ENCODE assay signal across 16 cellular contexts in the genomic region with DNA sequence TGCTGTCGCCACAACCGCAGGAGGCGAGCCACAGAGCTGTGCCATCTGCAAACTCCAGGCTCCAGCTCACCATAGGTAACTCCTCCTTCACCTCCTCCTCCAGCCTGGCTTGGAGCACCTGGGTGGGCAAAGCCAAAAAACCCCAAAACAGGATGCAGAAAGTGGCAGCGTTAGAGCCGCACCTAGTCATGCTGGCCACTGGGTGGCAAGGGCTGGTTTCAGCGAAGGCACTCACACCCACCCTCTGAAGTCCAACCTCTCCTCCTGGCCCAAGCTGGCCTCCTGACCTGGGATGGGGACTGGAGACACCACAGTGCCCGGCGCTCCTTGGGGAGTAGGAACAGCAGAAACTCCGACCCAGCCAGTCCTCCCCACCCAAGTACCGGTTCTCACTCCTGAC.
"Had no signal": no experiment of that assay in that cellular context is flagged by ENCODE, and none has a peak within 500 bp of the region (broad histone marks: within the 10 kb centered on the region; RNA-seq: fewer than 3 reads in every experiment).

No MANE protein-coding gene starts in this region.

- H3K9me3 ChIP-seq: breast epithelium, gastrocnemius medialis, neutrophil, tibial artery had no signal

- H3K4me1 Mint-ChIP-seq: activated T-helper 17 cell treated with anti-CD3 and anti-CD28 coated beads, Interleukin-2, amount 50 U/mL, for 72 hours; stimulated activated naive B cell treated with anti-CD40 and anti-IgM and Interleukin-4, amounts not matched to agents 10 μg/mL and 1 μg/mL and 100 μg/mL, for 72 hours had no signal

- H3K27ac ChIP-seq: breast epithelium, gastrocnemius medialis, heart right ventricle, neutrophil, parathyroid adenoma, tibial artery had no signal

- H3K4me3 ChIP-seq: breast epithelium, gastrocnemius medialis, heart right ventricle, tibial artery had no signal

- H3K27ac Mint-ChIP-seq: activated T-helper 17 cell treated with anti-CD3 and anti-CD28 coated beads, Interleukin-2, amount 50 U/mL, for 72 hours; stimulated activated naive B cell treated with anti-CD40 and anti-IgM and Interleukin-4, amounts not matched to agents 10 μg/mL and 1 μg/mL and 100 μg/mL, for 72 hours had no signal

- H3K9ac ChIP-seq: parathyroid adenoma had no signal

- H3K36me3 ChIP-seq: breast epithelium, gastrocnemius medialis, heart right ventricle, neutrophil, tibial artery had no signal

- H3K4me1 ChIP-seq: breast epithelium, gastrocnemius medialis, heart right ventricle, parathyroid adenoma, tibial artery had no signal

- H3K4me3 Mint-ChIP-seq: activated T-helper 17 cell treated with anti-CD3 and anti-CD28 coated beads, Interleukin-2, amount 50 U/mL, for 72 hours; stimulated activated naive B cell treated with anti-CD40 and anti-IgM and Interleukin-4, amounts not matched to agents 10 μg/mL and 1 μg/mL and 100 μg/mL, for 72 hours had no signal

- ATAC-seq: activated T-helper 17 cell treated with anti-CD3 and anti-CD28 coated beads, Interleukin-2, amount 50 U/mL, for 72 hours; gastrocnemius medialis; heart right ventricle; left lobe of liver; stimulated activated naive B cell treated with anti-CD40 and anti-IgM and Interleukin-4, amounts not matched to agents 10 μg/mL and 1 μg/mL and 100 μg/mL, for 72 hours had no signal

- DNase-seq: activated CD4-positive, alpha-beta T cell treated with anti-CD3 and anti-CD28 coated beads, Interleukin-2, amount 50 U/mL, for 48 hours; activated naive CD4-positive, alpha-beta T cell treated with Interleukin-2 at 50 U/mL for 16 hours; anterior cingulate cortex; cerebellar nuclear complex; effector CD8-positive, alpha-beta T cell; gastrocnemius medialis; heart right ventricle; islet precursor cell; stimulated activated naive B cell treated with anti-CD40 and anti-IgM and Interleukin-4, amounts not matched to agents 10 μg/mL and 1 μg/mL and 100 μg/mL, for 72 hours; T-helper 9 cell; tibial artery had no signal

- H3K27me3 ChIP-seq: breast epithelium, gastrocnemius medialis, heart right ventricle had no signal
